Comparison of ENCODE assay signal across 9 cellular contexts in genomic region chrX:49878128-49878833, GRCh38. TPM values are rescaled to one million over a fixed set of nuclear protein-coding genes. Genes with fewer than 3 reads are reported as not detected.
A peak's percentile ranks its signal among the peaks of the same experiment; 100 is the strongest.
DNase-seq lines count a peak whose midpoint lies in the region; ATAC-seq and TF ChIP-seq lines count a peak whose summit lies in the region.
"Had no signal": no experiment of that assay in that cellular context is flagged by ENCODE, and none has a peak within 500 bp of the region (broad histone marks: within the 10 kb centered on the region; RNA-seq: fewer than 3 reads in every experiment).

No MANE protein-coding gene starts in this region.

- H3K4me3 ChIP-seq in breast epithelium (peak overlapping the region; percentile 63 to 74 (median 63)), lower lobe of right lung (peak overlapping the region; percentile 60), tibial nerve (peak overlapping the region; percentile 43 to 74 (median 51))

- H3K27me3 Mint-ChIP-seq in activated CD4-positive, alpha-beta T cell treated with anti-CD3 and anti-CD28 coated beads for 36 hours: no peaks in the 10 kb centered on the region

- no peak for TF ChIP-seq POLR2A in breast epithelium (IDR thresholded peaks at IDR 0.05)
- TF ChIP-seq POLR2A in tibial nerve (IDR thresholded peaks at IDR 0.05): no peak

- peak overlapping the region; percentile 74 for H3K4me3 Mint-ChIP-seq in activated CD4-positive, alpha-beta T cell treated with anti-CD3 and anti-CD28 coated beads for 36 hours

- H3K4me1 Mint-ChIP-seq in activated CD4-positive, alpha-beta T cell treated with anti-CD3 and anti-CD28 coated beads for 36 hours: peaks cover 27% of the 10 kb centered on the region

- no peaks in the 10 kb centered on the region for H3K4me1 ChIP-seq in breast epithelium
- peaks cover 20% of the 10 kb centered on the region for H3K4me1 ChIP-seq in lower lobe of right lung
- peaks cover 0 to 40% (median 3%) of the 10 kb centered on the region in 4 donors for H3K4me1 ChIP-seq in tibial nerve

- H3K36me3 ChIP-seq in breast epithelium (no peaks in the 10 kb centered on the region), lower lobe of right lung (no peaks in the 10 kb centered on the region), tibial nerve (no peaks in the 10 kb centered on the region)

- no peaks in the 10 kb centered on the region for H3K9me3 Mint-ChIP-seq in activated CD4-positive, alpha-beta T cell treated with anti-CD3 and anti-CD28 coated beads for 36 hours (ENCODE audit: low read depth)

- intact Hi-C loops in activated CD4-positive, alpha-beta T cell treated with anti-CD3 and anti-CD28 coated beads for 36 hours (cut with DNase I, micrococcal nuclease): loop anchor here in 1 of 2 experiments (5.0 kb wide), 1 partner anchor 601 kb away; no protein-coding TSS in a partner anchor
- intact Hi-C loops in breast epithelium (cut with DNase I; ENCODE audit: low total_unique reads) (no loop called here), lower lobe of right lung (cut with DNase I) (no loop called here)

- TF ChIP-seq CTCF in breast epithelium (IDR thresholded peaks at IDR 0.05): no peak
- no peak for TF ChIP-seq CTCF in lower lobe of right lung (IDR thresholded peaks at IDR 0.05)
- TF ChIP-seq CTCF in tibial nerve (IDR thresholded peaks at IDR 0.05): no peak

- peak; percentile 6 for DNase-seq in activated CD4-positive, alpha-beta T cell treated with anti-CD3 and anti-CD28 coated beads for 36 hours
- DNase-seq in activated CD4-positive, alpha-beta T cell treated with anti-CD3 and anti-CD28 coated beads, Interleukin-2, amount 50 U/mL, for 48 hours: no peak
- DNase-seq in breast epithelium (ENCODE audit: low spot score in 2 of 2) (no peak), lower lobe of right lung (no peak), tibial nerve (ENCODE audit: low spot score in 2 of 2) (no peak)
- no peak for DNase-seq in activated CD8-positive, alpha-beta memory T cell treated with anti-CD3 and anti-CD28 coated beads, Interleukin-2, amount 50 U/mL, for 48 hours

- no peak for ATAC-seq in activated CD4-positive, alpha-beta T cell treated with anti-CD3 and anti-CD28 coated beads for 36 hours
- ATAC-seq in lower lobe of right lung (peak; percentile 1 to 20), HG03108 (IDR thresholded peaks at IDR 0.05; ENCODE audit: unreplicated experiment) (no peak), HG02610 (IDR thresholded peaks at IDR 0.05; ENCODE audit: unreplicated experiment) (no peak)

- H3K36me3 Mint-ChIP-seq in activated CD4-positive, alpha-beta T cell treated with anti-CD3 and anti-CD28 coated beads for 36 hours (ENCODE audit: low read depth): no peaks in the 10 kb centered on the region

- CTCF ChIA-PET in activated CD4-positive, alpha-beta T cell treated with anti-CD3 and anti-CD28 coated beads for 36 hours (lab: Charles Lee): interaction anchor here (0.5 to 2.3 kb wide), 9 partner anchors 10 to 186 kb away, joined by 3 to 12 read pairs (median 4); no protein-coding TSS in a partner anchor

- peak overlapping the region; percentile 75 for H3K27ac Mint-ChIP-seq in activated CD4-positive, alpha-beta T cell treated with anti-CD3 and anti-CD28 coated beads for 36 hours

- H3K9me3 ChIP-seq in breast epithelium (no peaks in the 10 kb centered on the region), lower lobe of right lung (no peaks in the 10 kb centered on the region), tibial nerve (no peaks in the 10 kb centered on the region)

- WGBS in tibial nerve, 2 donors: 3 to 58% methylated on average over 5 to 25 of the region's 28 CpGs

- POLR2A ChIA-PET in activated CD4-positive, alpha-beta T cell treated with anti-CD3 and anti-CD28 coated beads for 36 hours (lab: Charles Lee): no interaction called here

- H3K27ac ChIP-seq in breast epithelium (peak overlapping the region; percentile 79 to 90), lower lobe of right lung (peak overlapping the region; percentile 77), tibial nerve (peak overlapping the region; percentile 74 to 92 (median 84))

- H3K27me3 ChIP-seq in breast epithelium (peaks cover 0 to 47% of the 10 kb centered on the region in 2 donors), lower lobe of right lung (ENCODE audit: low read depth) (no peaks in the 10 kb centered on the region), tibial nerve (peaks cover 0 to 9% of the 10 kb centered on the region in 2 donors)

- TF ChIP-seq EP300 in tibial nerve (IDR thresholded peaks at IDR 0.05): no peak

RNA-seq across cellular contexts. Expression of gene USP27X, which starts 1.0 kb away (rescaled TPM):
- total RNA-seq in activated CD4-positive, alpha-beta T cell treated with anti-CD3 and anti-CD28 coated beads for 36 hours: 1 to 10 TPM; 2.2 TPM
- total RNA-seq in breast epithelium (1 to 10 TPM; 2.2 to 4.7 (median 2.3) TPM), lower lobe of right lung (3.1 TPM), tibial nerve (1 to 10 TPM; 1.3 to 3.6 (median 2.7) TPM)

RNA-seq across cellular contexts. Expression of gene CLCN5, which starts 44.1 kb away (rescaled TPM):
- 1 to 10 TPM; 2.6 to 3.2 TPM for total RNA-seq in activated CD4-positive, alpha-beta T cell treated with anti-CD3 and anti-CD28 coated beads for 36 hours
- total RNA-seq in breast epithelium (1 to 10 TPM; 5.0 to 7.5 (median 6.6) TPM), lower lobe of right lung (12.9 TPM), tibial nerve (1 to 10 TPM; 5.7 to 9.8 (median 7.4) TPM)

RNA-seq across cellular contexts. Expression of gene PAGE4, which starts 49.2 kb away (rescaled TPM):
- not detected for total RNA-seq in activated CD4-positive, alpha-beta T cell treated with anti-CD3 and anti-CD28 coated beads for 36 hours
- total RNA-seq in breast epithelium: not detected
- total RNA-seq in lower lobe of right lung: not detected
- not detected for total RNA-seq in tibial nerve
- total RNA-seq: Daoy had no signal

Comparison
In these comparisons a context has a peak if more than half of its experiments do, and no peak if none do; other contexts are left out.
1. ATAC-seq: peak in lower lobe of right lung (2 of 2); none in activated CD4-positive, alpha-beta T cell treated with anti-CD3 and anti-CD28 coated beads for 36 hours (single experiment), HG03108 (single experiment) and HG02610 (single experiment).
2. Peak in every context shown above with its lines, with median percentiles within 50 percentile points of each other: H3K27ac ChIP-seq and H3K4me3 ChIP-seq.